Comparison of ENCODE assay signal across 11 cellular contexts in the genomic region with DNA sequence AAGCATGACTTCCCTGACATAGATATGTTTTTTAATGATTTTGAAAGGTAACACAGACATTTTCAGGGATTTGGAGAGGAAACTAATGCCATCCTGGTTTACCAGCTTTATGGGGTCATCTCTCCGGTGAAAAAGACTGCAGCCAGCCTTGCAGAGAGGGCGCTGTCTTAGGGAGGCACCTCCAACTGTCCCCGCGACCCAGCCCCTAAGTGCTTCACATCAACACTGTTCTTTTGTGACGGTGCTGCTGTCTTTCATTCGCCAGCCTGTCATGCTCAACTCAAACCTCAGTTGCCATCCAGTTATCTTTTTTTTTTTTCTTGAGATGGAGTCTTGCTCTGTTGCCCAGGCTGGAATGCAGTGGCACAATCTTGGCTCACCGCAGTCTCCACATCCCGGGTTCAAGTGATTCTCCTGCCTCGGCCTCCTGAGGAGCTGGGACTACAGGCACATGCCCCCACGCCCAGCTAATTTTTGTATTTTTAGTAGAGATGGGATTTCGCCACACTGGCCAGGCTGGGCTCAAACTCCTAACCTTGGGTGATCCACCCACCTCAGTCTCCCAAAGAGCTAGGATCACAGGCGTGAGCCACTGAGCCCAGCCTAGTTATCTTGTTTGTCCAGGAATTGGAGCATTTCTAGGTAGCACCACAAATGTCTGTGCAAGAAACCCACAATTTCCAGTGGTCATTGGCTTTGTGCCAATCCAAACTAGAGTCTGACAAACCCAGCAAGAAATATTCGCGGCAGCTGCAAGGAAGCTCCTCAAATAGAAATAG. TPM values are rescaled to one million over a fixed set of nuclear protein-coding genes. Genes with fewer than 3 reads are reported as not detected.
DNase-seq lines count a peak whose midpoint lies in the region; ATAC-seq, FAIRE-seq and TF ChIP-seq lines count a peak whose summit lies in the region.
"Had no signal": no experiment of that assay in that cellular context is flagged by ENCODE, and none has a peak within 500 bp of the region (broad histone marks: within the 10 kb centered on the region; RNA-seq: fewer than 3 reads in every experiment).

No MANE protein-coding gene starts in this region.

- H3K4me1 ChIP-seq in sigmoid colon: peaks cover 0 to 69% (median 52%) of the 10 kb centered on the region in 4 donors
- H3K4me1 ChIP-seq in gastrocnemius medialis: peaks cover 0 to 5% of the 10 kb centered on the region in 2 donors

- no peak for TF ChIP-seq EP300 in sigmoid colon (IDR thresholded peaks at IDR 0.05)

- no peak for ATAC-seq in gastrocnemius medialis

- no peak for FAIRE-seq in frontal cortex (lab: Jason Lieb, UNC)

- H3K36me3 ChIP-seq in sigmoid colon (peaks cover 0 to 8% (median 0%) of the 10 kb centered on the region in 4 donors), gastrocnemius medialis (no peaks in the 10 kb centered on the region)
- H3K36me3 ChIP-seq: MG63, ovary had no signal

- no peaks in the 10 kb centered on the region for H3K27me3 ChIP-seq in sigmoid colon
- peaks cover 3 to 8% (median 6%) of the 10 kb centered on the region in 3 donors for H3K27me3 ChIP-seq in gastrocnemius medialis
- H3K27me3 ChIP-seq: ovary had no signal

- intact Hi-C loops in sigmoid colon (cut with DNase I): no loop called here
- intact Hi-C loops in gastrocnemius medialis (cut with DNase I; ENCODE audit: low total_unique reads): no loop called here

- H3K27ac ChIP-seq in sigmoid colon (peak overlapping the region in 3 of 4 donors; percentile 33 to 83 (median 48)), gastrocnemius medialis (no peak overlapping the region)
- H3K27ac ChIP-seq: ovary had no signal

- 80 to 83% methylated on average over 14 of the region's 14 CpGs for WGBS in sigmoid colon, 2 donors

- H3K9me3 ChIP-seq in sigmoid colon (no peaks in the 10 kb centered on the region), gastrocnemius medialis (no peaks in the 10 kb centered on the region)
- H3K9me3 ChIP-seq: MG63, ovary had no signal

- peak; percentile 76 for DNase-seq in NCI-H2227 (lab: John Stamatoyannopoulos, UW; ENCODE audit: unreplicated experiment)
- DNase-seq in NCI-H2227 treated with DMSO at 0.1 percent for 48 hours (lab: John Stamatoyannopoulos, UW): no peak
- DNase-seq in RPMI8226: peak; percentile 76
- DNase-seq in fibroblast of gingiva (ENCODE audit: low read depth): peak; percentile 33
- DNase-seq in sigmoid colon: no peak
- no peak for DNase-seq in gastrocnemius medialis
- no peak for DNase-seq in NCI-H446 treated with DMSO at 0.1 percent for 48 hours (lab: John Stamatoyannopoulos, UW)
- no peak for DNase-seq in frontal cortex (ENCODE audit: low spot score in 2 of 2)
- DNase-seq: activated CD8-positive, alpha-beta memory T cell treated with anti-CD3 and anti-CD28 coated beads, Interleukin-2, amount 50 U/mL, for 4 hours; MG63; ovary had no signal

- TF ChIP-seq POLR2A in sigmoid colon (IDR thresholded peaks at IDR 0.05) (no peak), gastrocnemius medialis (IDR thresholded peaks at IDR 0.05) (no peak)

- in situ Hi-C loops in gastrocnemius medialis (cut with MboI; ENCODE audit: low sequenced_read_pairs in 4 of 4): no loop called here

- TF ChIP-seq CTCF in sigmoid colon (IDR thresholded peaks at IDR 0.05) (no peak), gastrocnemius medialis (IDR thresholded peaks at IDR 0.05 in 4 of 5, conservative IDR thresholded peaks at IDR 0.05 in 1 of 5) (no peak)

- H3K4me3 ChIP-seq in sigmoid colon (no peak overlapping the region), gastrocnemius medialis (no peak overlapping the region)
- H3K4me3 ChIP-seq: MG63, ovary had no signal

RNA-seq across cellular contexts. Expression of gene PDE9A, which starts 24.1 kb away (rescaled TPM):
- total RNA-seq in sigmoid colon (100 to 1,000 TPM in 1 of 4 donors, 10 to 100 TPM in 3; 71.6 to 102 (median 83.2) TPM), gastrocnemius medialis (1 to 10 TPM; 1.4 to 4.5 (median 1.8) TPM), frontal cortex (13.0 TPM)
- polyA plus RNA-seq in sigmoid colon: 100 to 1,000 TPM; 103 to 433 (median 184) TPM

Comparison
In these comparisons a context has a peak if more than half of its experiments do, and no peak if none do; other contexts are left out.
1. DNase-seq: peak in NCI-H2227 (single experiment), RPMI8226 (single experiment) and fibroblast of gingiva (single experiment); none in NCI-H2227 treated with DMSO at 0.1 percent for 48 hours (single experiment), sigmoid colon (single experiment), gastrocnemius medialis (0 of 2), NCI-H446 treated with DMSO at 0.1 percent for 48 hours (single experiment) and frontal cortex (0 of 2).
2. H3K27ac ChIP-seq: peak in sigmoid colon (3 of 4); none in gastrocnemius medialis (0 of 4).